In the genomic region with DNA sequence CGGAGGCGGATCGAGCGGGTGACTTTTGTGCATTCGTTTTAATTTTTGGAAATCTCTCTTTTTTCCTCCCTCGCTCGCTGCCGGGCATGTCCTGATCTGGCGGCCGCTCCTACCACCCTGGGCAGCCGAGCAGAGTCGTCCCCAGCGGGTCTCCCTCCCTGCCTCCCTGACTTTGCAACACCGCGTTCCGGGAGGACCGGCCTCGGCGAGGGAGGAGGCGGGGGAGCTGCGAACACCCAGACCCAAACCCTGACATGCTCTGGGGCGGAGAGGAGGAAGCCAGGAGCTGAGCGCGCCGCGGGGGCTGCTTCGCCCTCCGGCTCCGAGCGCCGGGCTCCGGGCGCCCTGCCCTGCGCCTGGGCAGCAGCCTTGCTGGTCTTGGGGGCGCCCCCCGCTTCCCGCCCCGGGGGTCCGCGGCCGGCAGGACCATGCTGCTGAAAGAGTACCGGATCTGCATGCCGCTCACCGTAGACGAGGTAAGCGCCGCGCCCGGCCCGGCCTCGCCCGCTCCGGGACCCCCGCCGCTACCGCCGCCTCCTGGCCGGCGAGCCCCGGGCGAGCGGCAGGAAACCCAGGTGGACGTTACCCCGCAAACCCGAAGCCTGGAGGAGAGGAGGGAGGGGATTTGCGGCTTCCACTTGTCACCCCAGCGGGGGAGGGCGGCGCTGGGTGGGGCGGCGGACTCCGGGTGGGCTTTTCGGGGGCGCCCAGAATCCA, we compare ENCODE assay signal across 8 cellular contexts. TPM values are rescaled to one million over a fixed set of nuclear protein-coding genes. Genes with fewer than 3 reads are reported as not detected.
A peak's percentile ranks its signal among the peaks of the same experiment; 100 is the strongest.
DNase-seq lines count a peak whose midpoint lies in the region; ATAC-seq and TF ChIP-seq lines count a peak whose summit lies in the region.

No MANE protein-coding gene starts in this region.

- H3K27me3 ChIP-seq in adrenal gland: no peaks in the 10 kb centered on the region

- DNase-seq in SIG-M5 treated with dmso at 0.1 percent for 504 hours (lab: John Stamatoyannopoulos, UW; ENCODE audit: unreplicated experiment) (peak; percentile 59), SIG-M5 (lab: John Stamatoyannopoulos, UW) (no peak), adrenal gland (peak; percentile 43 to 67 (median 60)), left ventricle myocardium superior (peak; percentile 68), retina (peak; percentile 88)

- TF ChIP-seq POLR2A in adrenal gland (IDR thresholded peaks at IDR 0.05): no peak

- intact Hi-C loops in adrenal gland (cut with DNase I): loop anchor here (5.0 kb wide), 3 partner anchors 99 to 309 kb away; no protein-coding TSS in a partner anchor
- intact Hi-C loops in left ventricle myocardium superior (cut with micrococcal nuclease): loop anchor here (2.0 to 10.0 kb wide), 3 partner anchors 97 to 314 kb away; no protein-coding TSS in a partner anchor

- peak overlapping the region; percentile 51 to 98 (median 90) for H3K27ac ChIP-seq in adrenal gland

- no peaks in the 10 kb centered on the region for H3K9me3 ChIP-seq in adrenal gland (replicated peaks in 1 of 3)

- TF ChIP-seq CTCF in adrenal gland (IDR thresholded peaks at IDR 0.05): peak in 1 of 6 experiments; percentile 18

- no peaks in the 10 kb centered on the region for H3K36me3 ChIP-seq in adrenal gland (replicated peaks in 1 of 2)

- WGBS in adrenal gland, 4 donors: 0 to 1% (median 0%) methylated on average over 17 to 74 of the region's 74 CpGs

- peaks cover 0 to 19% of the 10 kb centered on the region in 2 donors for H3K4me1 ChIP-seq in adrenal gland (replicated peaks in 1 of 2)

- peak; percentile 27 for ATAC-seq in HG03460 (IDR thresholded peaks at IDR 0.05; ENCODE audit: unreplicated experiment)
- ATAC-seq in SK-N-SH treated with all-trans-retinoic acid at 6 μM for 48 hours: peak; percentile 7
- ATAC-seq in left ventricle myocardium superior: peak; percentile 49
- no peak for ATAC-seq in GM18909 (IDR thresholded peaks at IDR 0.05; ENCODE audit: poor library complexity, unreplicated experiment)

- H3K4me3 ChIP-seq in adrenal gland: peak overlapping the region; percentile 60 to 95 (median 77)

TF ChIP-seq in SK-N-SH treated with all-trans-retinoic acid at 6 μM for 48 hours, 23 proteins besides CTCF, POLR2A, EP300 and RAD21:
- TF ChIP-seq SNAI2 (CRISPR knock-in tag; IDR thresholded peaks at IDR 0.05) (no peak), ZNF565 (CRISPR knock-in tag; conservative IDR thresholded peaks at IDR 0.05; ENCODE audit: low read depth) (no peak), TCF4 (CRISPR knock-in tag; IDR thresholded peaks at IDR 0.05; ENCODE audit: borderline replicate concordance) (no peak)

RNA-seq across cellular contexts. Expression of gene PITPNC1, which starts 0.8 kb away (rescaled TPM):
- total RNA-seq in adrenal gland (10 to 100 TPM in 5 of 8 donors, 1 to 10 TPM in 3; 4.9 to 33.0 (median 15.7) TPM), left ventricle myocardium superior (11.0 TPM)
- 10 to 100 TPM in 1 of 3 donors, 1 to 10 TPM in 2; 6.8 to 15.4 (median 8.5) TPM for polyA plus RNA-seq in adrenal gland

RNA-seq across cellular contexts. Expression of gene PSMD12, which starts 11.5 kb away (rescaled TPM):
- total RNA-seq in adrenal gland (10 to 100 TPM; 19.7 to 88.8 (median 36.0) TPM), left ventricle myocardium superior (47.0 TPM)
- 100 to 1,000 TPM in 1 of 3 donors, 10 to 100 TPM in 2; 31.0 to 163 (median 35.7) TPM for polyA plus RNA-seq in adrenal gland
